8 cellular contexts compared by ENCODE assay signal in genomic region chr19:19464339-19465098, GRCh38. TPM values are rescaled to one million over a fixed set of nuclear protein-coding genes. Genes with fewer than 3 reads are reported as not detected.
DNase-seq lines count a peak whose midpoint lies in the region; ATAC-seq and TF ChIP-seq lines count a peak whose summit lies in the region.

No MANE protein-coding gene starts in this region.

- in situ Hi-C loops in transverse colon (cut with MboI; ENCODE audit: low pct_ligation_motif_present in 1 of 4, low pct_unique_long_range_greater_than_20kb in 1 of 4, low sequenced_read_pairs in 3 of 4) = no loop called here

- H3K4me3 ChIP-seq in dorsolateral prefrontal cortex (peak overlapping the region in 4 of 59 donors; percentile 1 to 22 (median 9)), transverse colon (no peak overlapping the region)

- H3K4me1 ChIP-seq in transverse colon = peaks cover 39 to 54% (median 50%) of the 10 kb centered on the region in 4 donors

- POLR2A ChIA-PET in T-cell (lab: Charles Lee) = no interaction called here

- H3K4me1 Mint-ChIP-seq in activated naive CD4-positive, alpha-beta T cell treated with anti-CD3 and anti-CD28 coated beads, Interleukin-2, amount 10 ng/mL, durations not matched to agents 7 days and 5 days = peaks cover 58% of the 10 kb centered on the region
- H3K4me1 Mint-ChIP-seq in T-cell = peaks cover 61 to 71% (median 68%) of the 10 kb centered on the region in 3 donors

- no peaks in the 10 kb centered on the region for H3K27me3 Mint-ChIP-seq in activated naive CD4-positive, alpha-beta T cell treated with anti-CD3 and anti-CD28 coated beads, Interleukin-2, amount 10 ng/mL, durations not matched to agents 7 days and 5 days
- H3K27me3 Mint-ChIP-seq in T-cell = no peaks in the 10 kb centered on the region

- CTCF ChIA-PET in activated naive CD4-positive, alpha-beta T cell treated with anti-CD3 and anti-CD28 coated beads, Interleukin-2, amount 10 ng/mL, durations not matched to agents 7 days and 5 days (lab: Charles Lee) = no interaction called here
- CTCF ChIA-PET in T-cell (lab: Charles Lee) = no interaction called here

- ATAC-seq in activated naive CD4-positive, alpha-beta T cell treated with anti-CD3 and anti-CD28 coated beads, Interleukin-2, amount 50 U/mL, for 72 hours = no peak
- ATAC-seq in HG03097 (IDR thresholded peaks at IDR 0.05; ENCODE audit: low FRiP score, unreplicated experiment) (no peak), T-cell (replicated peaks in 1 of 4) (no peak), HG03039 (IDR thresholded peaks at IDR 0.05; ENCODE audit: unreplicated experiment) (no peak)

- H3K36me3 Mint-ChIP-seq in activated naive CD4-positive, alpha-beta T cell treated with anti-CD3 and anti-CD28 coated beads, Interleukin-2, amount 50 U/mL, for 72 hours = peaks cover 41 to 54% of the 10 kb centered on the region in 2 donors
- H3K36me3 Mint-ChIP-seq in activated naive CD4-positive, alpha-beta T cell treated with anti-CD3 and anti-CD28 coated beads, Interleukin-2, amount 10 ng/mL, durations not matched to agents 7 days and 5 days = peaks cover 51% of the 10 kb centered on the region
- peaks cover 38% of the 10 kb centered on the region for H3K36me3 Mint-ChIP-seq in T-cell

- no peaks in the 10 kb centered on the region for H3K27me3 ChIP-seq in dorsolateral prefrontal cortex
- H3K27me3 ChIP-seq in transverse colon = no peaks in the 10 kb centered on the region

- no peak for TF ChIP-seq CTCF in dorsolateral prefrontal cortex (IDR thresholded peaks at IDR 0.05 in 54 of 56, conservative IDR thresholded peaks at IDR 0.05 in 2 of 56; ENCODE audit: low read depth in 1 of 56, partially characterized antibody in 56 of 56)
- TF ChIP-seq CTCF in transverse colon (IDR thresholded peaks at IDR 0.05) = no peak

- intact Hi-C loops in dorsolateral prefrontal cortex (cut with DNase I) = no loop called here
- intact Hi-C loops in transverse colon (cut with DNase I; ENCODE audit: low total_unique reads) = no loop called here

- no peak for TF ChIP-seq EP300 in transverse colon (IDR thresholded peaks at IDR 0.05; ENCODE audit: low read depth)

- 42 to 67% methylated on average over 1 to 13 of the region's 13 CpGs for WGBS in transverse colon (ENCODE audit: low coverage in 1 of 2), 2 donors

- H3K27ac ChIP-seq in dorsolateral prefrontal cortex = peak overlapping the region in 37 of 59 donors; percentile 9 to 83 (median 49)
- peak overlapping the region; percentile 43 to 81 (median 75) for H3K27ac ChIP-seq in transverse colon

- peak overlapping the region; percentile 21 to 88 for H3K27ac Mint-ChIP-seq in activated naive CD4-positive, alpha-beta T cell treated with anti-CD3 and anti-CD28 coated beads, Interleukin-2, amount 50 U/mL, for 72 hours
- H3K27ac Mint-ChIP-seq in activated naive CD4-positive, alpha-beta T cell treated with anti-CD3 and anti-CD28 coated beads, Interleukin-2, amount 10 ng/mL, durations not matched to agents 7 days and 5 days = no peak overlapping the region
- H3K27ac Mint-ChIP-seq in T-cell = peak overlapping the region in 1 of 2 donors; percentile 20

- H3K4me3 Mint-ChIP-seq in activated naive CD4-positive, alpha-beta T cell treated with anti-CD3 and anti-CD28 coated beads, Interleukin-2, amount 10 ng/mL, durations not matched to agents 7 days and 5 days = no peak overlapping the region
- H3K4me3 Mint-ChIP-seq in T-cell = peak overlapping the region in 1 of 3 donors; percentile 32

- no peak for DNase-seq in activated naive CD4-positive, alpha-beta T cell treated with anti-CD3 and anti-CD28 coated beads, Interleukin-2, amount 50 U/mL, for 72 hours (ENCODE audit: low spot score in 2 of 2)
- no peak for DNase-seq in activated naive CD4-positive, alpha-beta T cell treated with anti-CD3 and anti-CD28 coated beads, Interleukin-2, amount 10 ng/mL, durations not matched to agents 7 days and 5 days
- DNase-seq in dorsolateral prefrontal cortex (no peak), medulla oblongata (ENCODE audit: extremely low spot score) (peak; percentile 67), transverse colon (no peak), T-cell (no peak)

- H3K36me3 ChIP-seq in transverse colon = peaks cover 0 to 30% (median 12%) of the 10 kb centered on the region in 4 donors

- H3K9me3 Mint-ChIP-seq in activated naive CD4-positive, alpha-beta T cell treated with anti-CD3 and anti-CD28 coated beads, Interleukin-2, amount 50 U/mL, for 72 hours = peaks cover 15 to 30% of the 10 kb centered on the region in 2 donors
- peaks cover 33% of the 10 kb centered on the region for H3K9me3 Mint-ChIP-seq in activated naive CD4-positive, alpha-beta T cell treated with anti-CD3 and anti-CD28 coated beads, Interleukin-2, amount 10 ng/mL, durations not matched to agents 7 days and 5 days
- H3K9me3 Mint-ChIP-seq in T-cell = peaks cover 8 to 16% (median 16%) of the 10 kb centered on the region in 3 donors

- H3K9me3 ChIP-seq in transverse colon = peaks cover 11 to 14% of the 10 kb centered on the region in 2 donors

- TF ChIP-seq POLR2A in transverse colon (IDR thresholded peaks at IDR 0.05) = no peak

RNA-seq across cellular contexts. Expression of gene TSSK6, which starts 50.8 kb away (rescaled TPM):
- 1 to 10 TPM; 3.8 to 5.5 TPM for total RNA-seq in activated naive CD4-positive, alpha-beta T cell treated with anti-CD3 and anti-CD28 coated beads, Interleukin-2, amount 50 U/mL, for 72 hours
- total RNA-seq in dorsolateral prefrontal cortex (1 to 10 TPM in 103 of 120 experiments, under 1 TPM in 17; 0.44 to 4.5 (median 1.8) TPM), transverse colon (10 to 100 TPM in 2 of 4 donors, 1 to 10 TPM in 2; 2.6 to 10.5 (median 6.8) TPM), T-cell (10 to 100 TPM in 3 of 5 donors, 1 to 10 TPM in 2; 3.9 to 13.0 (median 11.0) TPM)

RNA-seq across cellular contexts. Expression of gene NDUFA13, which starts 51.5 kb away (rescaled TPM):
- 100 to 1,000 TPM; 358 to 407 TPM for total RNA-seq in activated naive CD4-positive, alpha-beta T cell treated with anti-CD3 and anti-CD28 coated beads, Interleukin-2, amount 50 U/mL, for 72 hours
- total RNA-seq in dorsolateral prefrontal cortex (100 to 1,000 TPM; 270 to 471 (median 352) TPM), transverse colon (100 to 1,000 TPM in 1 of 4 donors, 10 to 100 TPM in 3; 21.1 to 100 (median 76.0) TPM), T-cell (100 to 1,000 TPM; 188 to 235 (median 233) TPM)

RNA-seq across cellular contexts. Expression of gene GATAD2A, which starts 59.0 kb away (rescaled TPM):
- total RNA-seq in activated naive CD4-positive, alpha-beta T cell treated with anti-CD3 and anti-CD28 coated beads, Interleukin-2, amount 50 U/mL, for 72 hours = 100 to 1,000 TPM; 122 to 134 TPM
- total RNA-seq in dorsolateral prefrontal cortex = 10 to 100 TPM; 27.7 to 72.8 (median 40.1) TPM
- total RNA-seq in transverse colon = 100 to 1,000 TPM in 1 of 4 donors, 10 to 100 TPM in 3; 45.6 to 102 (median 65.7) TPM
- 100 to 1,000 TPM; 114 to 144 (median 133) TPM for total RNA-seq in T-cell
